Comparison of ENCODE assay signal across 12 cellular contexts in the genomic region with DNA sequence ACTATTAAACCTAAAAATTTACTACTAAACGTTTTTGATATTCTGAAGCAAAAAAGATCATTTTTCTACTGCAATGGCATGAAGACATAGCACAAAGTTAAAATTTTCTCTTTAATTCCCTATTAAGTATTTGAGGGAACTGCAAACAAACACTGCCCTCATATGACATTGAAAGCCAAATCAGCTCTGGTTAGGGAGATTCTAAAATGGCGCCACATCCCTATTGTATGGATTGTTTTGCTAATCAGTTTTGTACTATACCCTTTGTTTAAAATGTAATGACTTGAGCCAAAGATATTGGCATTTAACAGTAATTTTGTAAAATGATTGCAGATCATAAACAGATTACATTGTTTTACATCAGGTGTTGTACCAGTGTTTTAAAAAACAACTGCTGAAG.
"Had no signal": no experiment of that assay in that cellular context is flagged by ENCODE, and none has a peak within 500 bp of the region (broad histone marks: within the 10 kb centered on the region; RNA-seq: fewer than 3 reads in every experiment).

No MANE protein-coding gene starts in this region.

- H3K9me3 ChIP-seq: body of pancreas, ovary, sigmoid colon, upper lobe of right lung had no signal

- H3K27ac ChIP-seq: body of pancreas, ovary, sigmoid colon, upper lobe of right lung had no signal

- DNase-seq: activated CD4-positive, alpha-beta T cell treated with anti-CD3 and anti-CD28 coated beads, Interleukin-2, amount 10 ng/mL, durations not matched to agents 7 days and 5 days; activated CD4-positive, CD25-positive, alpha-beta regulatory T cell; activated effector memory CD4-positive, alpha-beta T cell treated with Interleukin-2 at 50 U/mL for 16 hours; amniotic stem cell; body of pancreas; central memory CD4-positive, alpha-beta T cell; cortex of kidney; effector CD8-positive, alpha-beta T cell; ovary; sigmoid colon; stimulated activated CD4-positive, alpha-beta T cell treated with anti-CD3 and anti-CD28 coated beads, Interleukin-2, amount 100 ng/mL, for 48 hours; upper lobe of right lung had no signal

- ATAC-seq: body of pancreas, upper lobe of right lung had no signal

- H3K27me3 ChIP-seq: body of pancreas, ovary, sigmoid colon, upper lobe of right lung had no signal

- H3K4me1 ChIP-seq: body of pancreas, sigmoid colon, upper lobe of right lung had no signal

- H3K4me3 ChIP-seq: body of pancreas, ovary, sigmoid colon, upper lobe of right lung had no signal

- H3K36me3 ChIP-seq: ovary, sigmoid colon, upper lobe of right lung had no signal
